ENCODE assay signal across 9 cellular contexts in the genomic region with DNA sequence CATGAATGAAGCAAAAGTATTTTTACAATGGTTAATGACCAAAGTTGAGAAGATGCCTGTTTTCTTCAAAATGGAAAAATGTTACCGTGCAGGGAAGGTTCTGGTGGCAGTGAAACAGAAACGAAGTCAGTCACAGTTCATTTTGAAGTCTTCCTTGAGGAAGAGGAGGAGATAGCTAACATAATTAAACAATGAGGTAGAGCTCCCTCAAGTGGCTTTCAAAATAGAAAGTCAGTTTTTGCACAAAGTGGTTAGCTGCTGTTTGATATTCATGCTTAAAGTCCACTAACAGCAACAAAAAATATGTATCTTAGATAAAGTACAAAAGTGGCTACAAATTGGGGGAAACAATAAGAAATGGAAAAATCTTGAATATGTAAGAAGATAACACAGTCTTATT.
A peak's percentile ranks its signal among the peaks of the same experiment; 100 is the strongest.
DNase-seq lines count a peak whose midpoint lies in the region; FAIRE-seq and TF ChIP-seq lines count a peak whose summit lies in the region.
"Had no signal": no experiment of that assay in that cellular context is flagged by ENCODE, and none has a peak within 500 bp of the region (broad histone marks: within the 10 kb centered on the region; RNA-seq: fewer than 3 reads in every experiment).

No MANE protein-coding gene starts in this region.

- H3K27ac ChIP-seq in AG04450 (ENCODE audit: low read depth, low read length) (no peak overlapping the region), thyroid gland (no peak overlapping the region)
- H3K27ac ChIP-seq: pancreas had no signal

- CTCF ChIA-PET in AG04450 (lab: Charles Lee) = interaction anchor here (0.6 to 2.3 kb wide), 22 partner anchors 10 to 407 kb away, joined by 3 to 18 read pairs (median 4); a partner anchor contains a TSS

- no peak for TF ChIP-seq POLR2A in thyroid gland (IDR thresholded peaks at IDR 0.05)

- no peaks in the 10 kb centered on the region for H3K36me3 ChIP-seq in thyroid gland
- H3K36me3 ChIP-seq: pancreas had no signal

- intact Hi-C loops in thyroid gland (cut with DNase I) = no loop called here

- peak; percentile 45 for FAIRE-seq in GM19239 (lab: Jason Lieb, UNC)
- FAIRE-seq: pancreas had no signal

- no peaks in the 10 kb centered on the region for H3K9me3 ChIP-seq in AG04450 (ENCODE audit: control insufficient read depth, insufficient read depth, low read length)
- H3K9me3 ChIP-seq in thyroid gland = no peaks in the 10 kb centered on the region
- H3K9me3 ChIP-seq: pancreas had no signal

- no peak overlapping the region for H3K4me3 ChIP-seq in AG04450 (ENCODE audit: low read depth, low read length)
- no peak overlapping the region for H3K4me3 ChIP-seq in thyroid gland (replicated peaks in 1 of 3)
- H3K4me3 ChIP-seq: pancreas had no signal

- no peaks in the 10 kb centered on the region for H3K4me1 ChIP-seq in thyroid gland
- H3K4me1 ChIP-seq: pancreas had no signal

- POLR2A ChIA-PET in AG04450 (lab: Yijun Ruan, JAX) = no interaction called here

- TF ChIP-seq CTCF in AG04450 (IDR thresholded peaks at IDR 0.05; ENCODE audit: low read depth, low read length) = peak; percentile 50
- peak in 3 of 6 experiments; percentile 39 to 57 (median 56) for TF ChIP-seq CTCF in thyroid gland (IDR thresholded peaks at IDR 0.05)

- DNase-seq in AG04450 (ENCODE audit: low read depth, low spot score) (no peak), GM19239 (ENCODE audit: insufficient read length, low spot score) (no peak), RPMI8226 (peak; percentile 39), glomerular visceral epithelial cell (ENCODE audit: extremely low spot score) (peak; percentile 37), mucosa of gallbladder (ENCODE audit: low spot score) (no peak), GOT3 (lab: John Stamatoyannopoulos, UW) (no peak), thyroid gland (no peak), NCI-H2227 (lab: John Stamatoyannopoulos, UW; ENCODE audit: unreplicated experiment) (no peak)
- DNase-seq: pancreas had no signal

- WGBS in thyroid gland, 2 donors = 18 to 19% methylated on average over 2 of the region's 2 CpGs

- H3K27me3 ChIP-seq in AG04450 (ENCODE audit: control insufficient read depth, insufficient read depth, low read length) (no peaks in the 10 kb centered on the region), thyroid gland (no peaks in the 10 kb centered on the region)
- H3K27me3 ChIP-seq: pancreas had no signal

Comparison
In these comparisons a context has a peak if more than half of its experiments do, and no peak if none do; other contexts are left out.
1. DNase-seq: peak in RPMI8226 (single experiment) and glomerular visceral epithelial cell (single experiment); none in AG04450 (single experiment), GM19239 (single experiment), mucosa of gallbladder (single experiment), GOT3 (single experiment), thyroid gland (0 of 2) and NCI-H2227 (single experiment).